14 cellular contexts compared by ENCODE assay signal in genomic region chr9:116941266-116941665, GRCh38.
A peak's percentile ranks its signal among the peaks of the same experiment; 100 is the strongest.
DNase-seq lines count a peak whose midpoint lies in the region; ATAC-seq and TF ChIP-seq lines count a peak whose summit lies in the region.
"Had no signal": no experiment of that assay in that cellular context is flagged by ENCODE, and none has a peak within 500 bp of the region (broad histone marks: within the 10 kb centered on the region; RNA-seq: fewer than 3 reads in every experiment).

No MANE protein-coding gene starts in this region.

- no peaks in the 10 kb centered on the region for H3K27me3 ChIP-seq in trophoblast cell (ENCODE audit: insufficient read depth, low read length)
- no peaks in the 10 kb centered on the region for H3K27me3 ChIP-seq in ovary
- H3K27me3 ChIP-seq in gastrocnemius medialis, result no peaks in the 10 kb centered on the region

- H2BK120ac ChIP-seq in trophoblast cell (ENCODE audit: insufficient read depth, low read length, poor library complexity), result no peak overlapping the region

- no peak overlapping the region for H2AK5ac ChIP-seq in trophoblast cell (ENCODE audit: low read length)

- DNase-seq in NCI-H2171 treated with DMSO at 0.1 percent for 48 hours (lab: John Stamatoyannopoulos, UW) (peak; percentile 76), NCI-H82 treated with DMSO at 0.1 percent for 48 hours (lab: John Stamatoyannopoulos, UW; ENCODE audit: unreplicated experiment) (peak; percentile 59), cerebellar cortex (ENCODE audit: low spot score) (peak; percentile 86), trophoblast cell (peak; percentile 17 to 55), activated gamma-delta T cell treated with Interleukin-2 at 50 U/mL for 16 hours (no peak), ovary (no peak), CD1c-positive myeloid dendritic cell (ENCODE audit: extremely low spot score) (no peak), gastrocnemius medialis (no peak)
- DNase-seq: CD8-positive, alpha-beta memory T cell; DMS153; DND-41; GF-D8 had no signal

- in situ Hi-C loops in gastrocnemius medialis (cut with MboI; ENCODE audit: low sequenced_read_pairs in 4 of 4), result no loop called here

- no peak for ATAC-seq in gastrocnemius medialis
- ATAC-seq: A549 had no signal

- no peak for TF ChIP-seq POLR2A in ovary (IDR thresholded peaks at IDR 0.05)
- no peak for TF ChIP-seq POLR2A in gastrocnemius medialis (IDR thresholded peaks at IDR 0.05)

- H4K12ac ChIP-seq in trophoblast cell (ENCODE audit: low read depth, low read length), result no peak overlapping the region

- H3K4me1 ChIP-seq in trophoblast cell (ENCODE audit: control insufficient read depth in 1 of 2, insufficient read depth in 2 of 2, low read length in 2 of 2) (no peaks in the 10 kb centered on the region), ovary (ENCODE audit: insufficient read depth) (no peaks in the 10 kb centered on the region), gastrocnemius medialis (no peaks in the 10 kb centered on the region)
- H3K4me1 ChIP-seq: A549, HAP-1 had no signal

- H3K9ac ChIP-seq in trophoblast cell (ENCODE audit: low read length), result no peak overlapping the region

- H3K23ac ChIP-seq in trophoblast cell (ENCODE audit: low read length), result no peak overlapping the region

- no peak overlapping the region for H3K4me3 ChIP-seq in trophoblast cell (ENCODE audit: low read depth, low read length)
- no peak overlapping the region for H3K4me3 ChIP-seq in ovary
- no peak overlapping the region for H3K4me3 ChIP-seq in gastrocnemius medialis
- H3K4me3 ChIP-seq: A549, HAP-1 had no signal

- no peaks in the 10 kb centered on the region for H3K79me2 ChIP-seq in trophoblast cell (ENCODE audit: control insufficient read depth, insufficient read depth, low read length, poor library complexity)

- no peak overlapping the region for H3K14ac ChIP-seq in trophoblast cell (ENCODE audit: low read length)

- no peaks in the 10 kb centered on the region for H3K79me1 ChIP-seq in trophoblast cell (ENCODE audit: low read length)

- H2BK12ac ChIP-seq in trophoblast cell (ENCODE audit: low read length), result no peak overlapping the region

- H3K36me3 ChIP-seq in trophoblast cell (ENCODE audit: control insufficient read depth in 1 of 2, insufficient read depth in 2 of 2, low read length in 2 of 2), result no peaks in the 10 kb centered on the region
- H3K36me3 ChIP-seq in ovary, result no peaks in the 10 kb centered on the region
- no peaks in the 10 kb centered on the region for H3K36me3 ChIP-seq in gastrocnemius medialis
- H3K36me3 ChIP-seq: HAP-1 had no signal

- no peak overlapping the region for H3K18ac ChIP-seq in trophoblast cell (ENCODE audit: low read length)

- no peak for TF ChIP-seq CTCF in ovary (IDR thresholded peaks at IDR 0.05)
- no peak for TF ChIP-seq CTCF in gastrocnemius medialis (IDR thresholded peaks at IDR 0.05 in 4 of 5, conservative IDR thresholded peaks at IDR 0.05 in 1 of 5)

- H3K27ac ChIP-seq in trophoblast cell (ENCODE audit: low read depth, low read length), result no peak overlapping the region
- H3K27ac ChIP-seq in ovary, result no peak overlapping the region
- H3K27ac ChIP-seq in gastrocnemius medialis, result no peak overlapping the region
- H3K27ac ChIP-seq: A549 had no signal

- no peak overlapping the region for H2BK5ac ChIP-seq in trophoblast cell (ENCODE audit: low read depth, low read length, poor library complexity)

- no peak overlapping the region for H3K4ac ChIP-seq in trophoblast cell (ENCODE audit: low read depth, low read length)

- intact Hi-C loops in ovary (cut with DNase I), result no loop called here
- intact Hi-C loops in gastrocnemius medialis (cut with DNase I; ENCODE audit: low total_unique reads), result no loop called here

- H4K91ac ChIP-seq in trophoblast cell (ENCODE audit: low read depth, low read length), result no peak overlapping the region

- TF ChIP-seq EP300 in ovary (IDR thresholded peaks at IDR 0.05), result no peak

- no peak overlapping the region for H4K8ac ChIP-seq in trophoblast cell (ENCODE audit: low read depth, low read length)

- H3K9me3 ChIP-seq in trophoblast cell (ENCODE audit: insufficient read depth, low read depth, low read length), result no peaks in the 10 kb centered on the region
- H3K9me3 ChIP-seq in ovary, result no peaks in the 10 kb centered on the region
- no peaks in the 10 kb centered on the region for H3K9me3 ChIP-seq in gastrocnemius medialis
- H3K9me3 ChIP-seq: A549, HAP-1 had no signal

- H3K4me2 ChIP-seq in trophoblast cell (ENCODE audit: low read length), result no peak overlapping the region
- H3K4me2 ChIP-seq: A549 had no signal

- H2AFZ ChIP-seq in trophoblast cell (ENCODE audit: insufficient read depth, low read length, poor library complexity), result no peak overlapping the region

Comparison
In these comparisons a context has a peak if more than half of its experiments do, and no peak if none do; other contexts are left out.
1. DNase-seq: peak in NCI-H2171 treated with DMSO at 0.1 percent for 48 hours (single experiment), NCI-H82 treated with DMSO at 0.1 percent for 48 hours (single experiment), cerebellar cortex (single experiment) and trophoblast cell (2 of 2); none in activated gamma-delta T cell treated with Interleukin-2 at 50 U/mL for 16 hours (single experiment), ovary (0 of 5), CD1c-positive myeloid dendritic cell (single experiment) and gastrocnemius medialis (0 of 2).